Comparison of ENCODE assay signal across 8 cellular contexts in the genomic region with DNA sequence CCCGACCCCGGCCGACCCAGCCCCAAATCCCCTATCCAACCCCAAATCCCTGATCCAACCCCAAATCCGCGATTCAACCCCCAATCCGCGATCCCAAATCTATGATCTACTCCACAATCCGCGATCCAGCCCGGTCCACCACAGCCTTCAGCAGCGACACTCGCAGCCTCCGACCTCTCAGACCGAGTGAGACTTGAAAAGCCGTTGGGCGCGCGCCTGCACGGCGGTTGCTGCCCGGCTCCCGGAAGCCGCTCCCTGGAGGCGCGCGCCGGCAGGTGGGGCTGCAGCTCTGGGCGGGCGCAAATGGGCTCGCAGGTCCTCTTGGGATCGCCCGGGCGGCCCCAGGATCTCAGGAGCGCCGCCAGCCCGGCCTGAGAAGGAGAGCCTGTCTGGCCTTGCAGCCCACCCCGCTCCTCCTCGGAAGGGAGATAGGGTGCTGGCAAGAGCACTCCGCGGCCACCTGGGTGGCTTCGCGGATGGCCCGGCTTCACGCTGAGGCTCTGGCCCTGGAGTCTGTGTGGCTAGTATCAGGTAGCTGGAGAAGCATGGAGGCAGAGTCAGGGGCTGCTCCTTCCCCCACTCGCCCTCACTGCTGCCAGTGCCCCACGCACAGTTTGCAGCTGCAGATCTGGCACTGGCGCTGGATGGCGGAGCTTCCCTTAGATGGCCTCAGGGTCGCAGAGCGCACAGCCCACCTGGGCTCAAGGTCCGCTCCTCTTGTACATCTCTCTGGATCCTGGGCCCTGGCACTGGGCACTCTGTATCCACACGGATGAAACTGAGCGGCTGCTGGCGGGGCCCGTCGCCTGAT.
DNase-seq lines count a peak whose midpoint lies in the region; ATAC-seq and TF ChIP-seq lines count a peak whose summit lies in the region.
"Not testable (repeated sequence)": the region's sequence is repeated elsewhere in the genome, so short reads cannot be mapped to it uniquely, and the experiment has no call there.

No MANE protein-coding gene starts in this region.

- CTCF ChIA-PET in activated naive CD4-positive, alpha-beta T cell treated with anti-CD3 and anti-CD28 coated beads for 36 hours (lab: Charles Lee) = not testable (repeated sequence)

- H3K4me3 ChIP-seq in DND-41 (ENCODE audit: low read depth in 1 of 2, low read length in 2 of 2) (peak overlapping the region; percentile 59 to 62; a peak in 3 of 4 replicates), epithelial cell of proximal tubule (ENCODE audit: low read depth, low read length) (peak overlapping the region; percentile 61), thymus (ENCODE audit: low read length) (peak overlapping the region; percentile 36)

- H3K36me3 Mint-ChIP-seq in T-helper 1 cell treated with Interleukin-12 subunit alpha and Interleukin-12 subunit beta and Interleukin-4 antibody, amounts not matched to agents 30 μg/mL and 1 μg/mL, for 36 hours (ENCODE audit: low read depth); activated naive CD4-positive, alpha-beta T cell treated with anti-CD3 and anti-CD28 coated beads for 36 hours (ENCODE audit: low read depth); natural killer cell treated with Interleukin-12 subunit alpha and Interleukin-12 subunit beta and Interleukin-15 and Interleukin-18, amount 100 ng/mL, for 72 hours: not testable (repeated sequence)

- H3K9me3 Mint-ChIP-seq in T-helper 1 cell treated with Interleukin-12 subunit alpha and Interleukin-12 subunit beta and Interleukin-4 antibody, amounts not matched to agents 30 μg/mL and 1 μg/mL, for 36 hours; activated naive CD4-positive, alpha-beta T cell treated with anti-CD3 and anti-CD28 coated beads for 36 hours; natural killer cell treated with Interleukin-12 subunit alpha and Interleukin-12 subunit beta and Interleukin-15 and Interleukin-18, amount 100 ng/mL, for 72 hours: not testable (repeated sequence)

- not testable (repeated sequence) for H3K36me3 ChIP-seq in DND-41 (ENCODE audit: insufficient read depth, low read length); thymus (ENCODE audit: control insufficient read depth, insufficient read depth)

- intact Hi-C loops in activated naive CD4-positive, alpha-beta T cell treated with anti-CD3 and anti-CD28 coated beads for 36 hours (cut with micrococcal nuclease) = not testable (repeated sequence)

- not testable (repeated sequence) for H3K27me3 ChIP-seq in DND-41 (ENCODE audit: insufficient read depth, low read length, poor library complexity); thymus (ENCODE audit: control insufficient read depth, insufficient read depth)

- H3K4me3 Mint-ChIP-seq in T-helper 1 cell treated with Interleukin-12 subunit alpha and Interleukin-12 subunit beta and Interleukin-4 antibody, amounts not matched to agents 30 μg/mL and 1 μg/mL, for 36 hours = peak overlapping the region; percentile 91
- peak overlapping the region; percentile 77 for H3K4me3 Mint-ChIP-seq in activated naive CD4-positive, alpha-beta T cell treated with anti-CD3 and anti-CD28 coated beads for 36 hours
- peak overlapping the region; percentile 38 for H3K4me3 Mint-ChIP-seq in natural killer cell treated with Interleukin-12 subunit alpha and Interleukin-12 subunit beta and Interleukin-15 and Interleukin-18, amount 100 ng/mL, for 72 hours

- not testable (repeated sequence) for H4K20me1 ChIP-seq in DND-41 (ENCODE audit: insufficient read depth, low read length)

- not testable (repeated sequence) for H3K9me3 ChIP-seq in DND-41 (ENCODE audit: insufficient read depth, low read length, severe bottlenecking); thymus (ENCODE audit: control insufficient read depth)

- TF ChIP-seq CTCF in DND-41 (IDR thresholded peaks at IDR 0.05; ENCODE audit: borderline replicate concordance, extremely low read depth, low read length, poor library complexity, severe bottlenecking) (peak; percentile 50), epithelial cell of proximal tubule (conservative IDR thresholded peaks at IDR 0.05; ENCODE audit: low read depth, low read length) (peak; percentile 32)

- peak; percentile 87 for DNase-seq in DND-41
- peak; percentile 53 for DNase-seq in NCI-H2227 (lab: John Stamatoyannopoulos, UW; ENCODE audit: unreplicated experiment)
- DNase-seq in activated naive CD4-positive, alpha-beta T cell treated with anti-CD3 and anti-CD28 coated beads for 36 hours = peak; percentile 31
- not testable (repeated sequence) for DNase-seq in epithelial cell of proximal tubule (ENCODE audit: low read depth); natural killer cell treated with Interleukin-12 subunit alpha and Interleukin-12 subunit beta and Interleukin-15 and Interleukin-18, amount 100 ng/mL, for 72 hours (ENCODE audit: low spot score)
- peak; percentile 62 for DNase-seq in iPS-NIHi7 (ENCODE audit: extremely low spot score)

- H3K9ac ChIP-seq in DND-41 (ENCODE audit: low read depth, low read length) = peak overlapping the region; percentile 68

- H3K27me3 Mint-ChIP-seq in T-helper 1 cell treated with Interleukin-12 subunit alpha and Interleukin-12 subunit beta and Interleukin-4 antibody, amounts not matched to agents 30 μg/mL and 1 μg/mL, for 36 hours (ENCODE audit: low read depth); natural killer cell treated with Interleukin-12 subunit alpha and Interleukin-12 subunit beta and Interleukin-15 and Interleukin-18, amount 100 ng/mL, for 72 hours: not testable (repeated sequence)
- peaks cover 14% of the 10 kb centered on the region for H3K27me3 Mint-ChIP-seq in activated naive CD4-positive, alpha-beta T cell treated with anti-CD3 and anti-CD28 coated beads for 36 hours (ENCODE audit: low read depth)

- WGBS in thymus = 18% methylated on average over 56 of the region's 56 CpGs

- peak overlapping the region; percentile 82 for H3K27ac ChIP-seq in DND-41 (ENCODE audit: low read length)
- H3K27ac ChIP-seq in thymus (ENCODE audit: low read depth) = not testable (repeated sequence)

- not testable (repeated sequence) for H3K4me1 Mint-ChIP-seq in T-helper 1 cell treated with Interleukin-12 subunit alpha and Interleukin-12 subunit beta and Interleukin-4 antibody, amounts not matched to agents 30 μg/mL and 1 μg/mL, for 36 hours (ENCODE audit: low read depth); activated naive CD4-positive, alpha-beta T cell treated with anti-CD3 and anti-CD28 coated beads for 36 hours (ENCODE audit: low read depth); natural killer cell treated with Interleukin-12 subunit alpha and Interleukin-12 subunit beta and Interleukin-15 and Interleukin-18, amount 100 ng/mL, for 72 hours (ENCODE audit: low read depth in 2 of 2)

- H2AFZ ChIP-seq in DND-41 (ENCODE audit: low read depth, low read length) = peak overlapping the region; percentile 84

- H3K27ac Mint-ChIP-seq in T-helper 1 cell treated with Interleukin-12 subunit alpha and Interleukin-12 subunit beta and Interleukin-4 antibody, amounts not matched to agents 30 μg/mL and 1 μg/mL, for 36 hours = peak overlapping the region; percentile 84
- H3K27ac Mint-ChIP-seq in activated naive CD4-positive, alpha-beta T cell treated with anti-CD3 and anti-CD28 coated beads for 36 hours; natural killer cell treated with Interleukin-12 subunit alpha and Interleukin-12 subunit beta and Interleukin-15 and Interleukin-18, amount 100 ng/mL, for 72 hours: not testable (repeated sequence)

- peaks cover 28% of the 10 kb centered on the region for H3K4me1 ChIP-seq in DND-41 (ENCODE audit: insufficient read depth, low read length)
- not testable (repeated sequence) for H3K4me1 ChIP-seq in thymus (ENCODE audit: control insufficient read depth, insufficient read depth, low read length)

- peak overlapping the region; percentile 53 for H3K4me2 ChIP-seq in DND-41 (ENCODE audit: insufficient read depth, low read length)

- peaks cover 11% of the 10 kb centered on the region for H3K79me2 ChIP-seq in DND-41 (ENCODE audit: insufficient read depth, low read length)

- peak; percentile 70; the same call in 2 of the 3 replicates for ATAC-seq in DND-41 (ENCODE audit: insufficient read depth, low read depth)
- ATAC-seq in natural killer cell treated with Interleukin-12 subunit alpha and Interleukin-12 subunit beta and Interleukin-15 and Interleukin-18, amount 100 ng/mL, for 72 hours = not testable (repeated sequence)

Comparison
In these comparisons a context has a peak if more than half of its experiments do, and no peak if none do; other contexts are left out.
1. H3K4me3 Mint-ChIP-seq: peak in every context shown above with its lines; median percentile 91 in T-helper 1 cell treated with Interleukin-12 subunit alpha and Interleukin-12 subunit beta and Interleukin-4 antibody, amounts not matched to agents 30 μg/mL and 1 μg/mL, for 36 hours; 77 in activated naive CD4-positive, alpha-beta T cell treated with anti-CD3 and anti-CD28 coated beads for 36 hours; 38 in natural killer cell treated with Interleukin-12 subunit alpha and Interleukin-12 subunit beta and Interleukin-15 and Interleukin-18, amount 100 ng/mL, for 72 hours.